8 cellular contexts compared by ENCODE assay signal in genomic region chr20:25859649-25860530, GRCh38.
A peak's percentile ranks its signal among the peaks of the same experiment; 100 is the strongest.
DNase-seq lines count a peak whose midpoint lies in the region; ATAC-seq, FAIRE-seq and TF ChIP-seq lines count a peak whose summit lies in the region.

No MANE protein-coding gene starts in this region.

- peaks cover 2% of the 10 kb centered on the region for H3K4me1 Mint-ChIP-seq in endodermal cell

- FAIRE-seq in A549 (lab: Jason Lieb, UNC), result no peak

- no peak for TF ChIP-seq POLR2A in A549 (IDR thresholded peaks at IDR 0.05; ENCODE audit: low read length)

- POLR2A ChIA-PET in A549 (lab: Yijun Ruan, JAX), result no interaction called here

- TF ChIP-seq CTCF in A549 (IDR thresholded peaks at IDR 0.05), result no peak
- no peak for TF ChIP-seq CTCF in endodermal cell (conservative IDR thresholded peaks at IDR 0.05)

- peak overlapping the region; percentile 60 for H3K4me2 ChIP-seq in A549

- H3K27ac ChIP-seq in A549 (no peak overlapping the region), endodermal cell (ENCODE audit: low read depth, low read length) (no peak overlapping the region), muscle layer of duodenum (ENCODE audit: low read length) (no peak overlapping the region)

- DNase-seq in A549 (ENCODE audit: low read depth in 1 of 2, low spot score in 1 of 2), result peak in 1 of 2 experiments; percentile 53
- DNase-seq in NCI-H446 treated with DMSO at 0.1 percent for 48 hours (lab: John Stamatoyannopoulos, UW), result peak; percentile 26
- peak; percentile 55 for DNase-seq in activated CD8-positive, alpha-beta memory T cell treated with anti-CD3 and anti-CD28 coated beads, Interleukin-2, amount 50 U/mL, for 24 hours (ENCODE audit: extremely low read depth)
- DNase-seq in endodermal cell, result peak; percentile 89
- DNase-seq in stimulated activated CD8-positive, alpha-beta memory T cell treated with anti-CD3 and anti-CD28 coated beads, Interleukin-7, amount 100 ng/mL, for 4 hours (ENCODE audit: low read depth in 2 of 2), result peak; percentile 51 to 72

- WGBS in A549 (ENCODE audit: missing lambda C conversion rate), result 70% methylated on average over 48 of the region's 51 CpGs
- WGBS in endodermal cell (ENCODE audit: insufficient coverage in 1 of 2, insufficient read length in 1 of 2), 2 experiments, result 44 to 51% methylated on average over 33 to 51 of the region's 51 CpGs

- peaks cover 6% of the 10 kb centered on the region for H3K36me3 Mint-ChIP-seq in endodermal cell (ENCODE audit: low read depth)

- H3K4me1 ChIP-seq in A549 (peaks cover 17% of the 10 kb centered on the region; the same call in 2 of the 3 replicates), endodermal cell (ENCODE audit: control insufficient read depth, insufficient read depth, low read length) (no peaks in the 10 kb centered on the region), muscle layer of duodenum (ENCODE audit: control insufficient read depth in 1 of 2, insufficient read depth in 2 of 2, low read length in 2 of 2) (peaks cover 0 to 26% of the 10 kb centered on the region in 2 donors)

- H3K27me3 Mint-ChIP-seq in endodermal cell (ENCODE audit: insufficient read depth), result peaks cover 90% of the 10 kb centered on the region

- no peak for TF ChIP-seq EP300 in A549 (IDR thresholded peaks at IDR 0.05)

- H3K4me3 ChIP-seq in A549, result peak overlapping the region; percentile 12; the same call in 1 of the 3 replicates
- H3K4me3 ChIP-seq in endodermal cell (ENCODE audit: low read length), result peak overlapping the region; percentile 49
- peak overlapping the region; percentile 30 to 51 for H3K4me3 ChIP-seq in muscle layer of duodenum (ENCODE audit: low read depth in 1 of 2, low read length in 2 of 2)

- H3K27ac Mint-ChIP-seq in endodermal cell, result no peak overlapping the region

- H3K36me3 ChIP-seq in endodermal cell (ENCODE audit: control insufficient read depth, insufficient read depth, low read length) (no peaks in the 10 kb centered on the region), muscle layer of duodenum (ENCODE audit: control insufficient read depth in 1 of 2, insufficient read depth in 2 of 2, low read length in 2 of 2) (no peaks in the 10 kb centered on the region)

- ATAC-seq in A549 (peak in 1 of 2 experiments; percentile 28; a peak in 3 of 6 replicates), GM21423 (IDR thresholded peaks at IDR 0.05; ENCODE audit: unreplicated experiment) (peak; percentile 41), HG03432 (IDR thresholded peaks at IDR 0.05; ENCODE audit: unreplicated experiment) (no peak)

- TF ChIP-seq RAD21 in A549 (conservative IDR thresholded peaks at IDR 0.05 in 1 of 2, IDR thresholded peaks at IDR 0.05 in 1 of 2), result no peak

- peaks cover 53% of the 10 kb centered on the region for H3K27me3 ChIP-seq in endodermal cell (ENCODE audit: control insufficient read depth, insufficient read depth, low read length, poor library complexity, severe bottlenecking)
- peaks cover 28% of the 10 kb centered on the region for H3K27me3 ChIP-seq in muscle layer of duodenum (ENCODE audit: low read depth, low read length)

- H3K9me3 ChIP-seq in A549, result peaks cover 59% of the 10 kb centered on the region
- H3K9me3 ChIP-seq in endodermal cell (ENCODE audit: control insufficient read depth, low read length), result no peaks in the 10 kb centered on the region
- no peaks in the 10 kb centered on the region for H3K9me3 ChIP-seq in muscle layer of duodenum (ENCODE audit: control insufficient read depth in 1 of 2, low read length in 2 of 2)

- peaks cover 1% of the 10 kb centered on the region for H3K9me3 Mint-ChIP-seq in endodermal cell

- CTCF ChIA-PET in A549 (lab: Yijun Ruan, JAX), result no interaction called here

- H3K4me3 Mint-ChIP-seq in endodermal cell, result peak overlapping the region; percentile 57

- no peak overlapping the region for H3K9ac ChIP-seq in endodermal cell (ENCODE audit: extremely low read depth, low read length, poor library complexity, severe bottlenecking)

TF ChIP-seq in A549, 52 proteins besides CTCF, POLR2A, EP300 and RAD21:
- TF ChIP-seq ATOH8 (CRISPR knock-in tag; IDR thresholded peaks at IDR 0.05; ENCODE audit: low read depth) (no peak), EHF (CRISPR knock-in tag; IDR thresholded peaks at IDR 0.05) (no peak), HMGXB4 (CRISPR knock-in tag; IDR thresholded peaks at IDR 0.05; ENCODE audit: borderline replicate concordance) (no peak), FOSB (CRISPR knock-in tag; IDR thresholded peaks at IDR 0.05) (no peak), HOXB13 (CRISPR knock-in tag; IDR thresholded peaks at IDR 0.05; ENCODE audit: low read depth) (no peak), HES2 (IDR thresholded peaks at IDR 0.05) (no peak), USF2 (IDR thresholded peaks at IDR 0.05) (no peak), ZNF302 (CRISPR knock-in tag; IDR thresholded peaks at IDR 0.05) (no peak), HDAC2 (IDR thresholded peaks at IDR 0.05) (no peak), MAX (IDR thresholded peaks at IDR 0.05) (no peak), SMC3 (IDR thresholded peaks at IDR 0.05) (no peak), HOXA7 (CRISPR knock-in tag; IDR thresholded peaks at IDR 0.05) (no peak), HEYL (CRISPR knock-in tag; IDR thresholded peaks at IDR 0.05) (no peak), TFCP2L1 (CRISPR knock-in tag; IDR thresholded peaks at IDR 0.05) (no peak), RCOR1 (IDR thresholded peaks at IDR 0.05; ENCODE audit: low read depth, low read length) (no peak), GATA3 (IDR thresholded peaks at IDR 0.05; ENCODE audit: borderline replicate concordance) (no peak)
